ENCODE assay signal across 8 cellular contexts in genomic region chr5:71650940-71651339, GRCh38.
A peak's percentile ranks its signal among the peaks of the same experiment; 100 is the strongest.
DNase-seq lines count a peak whose midpoint lies in the region; ATAC-seq and TF ChIP-seq lines count a peak whose summit lies in the region.
"Not testable (repeated sequence)": the region's sequence is repeated elsewhere in the genome, so short reads cannot be mapped to it uniquely, and the experiment has no call there.

No MANE protein-coding gene starts in this region.

- not testable (repeated sequence) for H3K27me3 Mint-ChIP-seq in CD4-positive, CD25-positive, alpha-beta regulatory T cell; T-helper 17 cell; activated CD4-positive, alpha-beta T cell treated with anti-CD3 and anti-CD28 coated beads for 36 hours; activated T-cell treated with anti-CD3 and anti-CD28 coated beads, Interleukin-2, amount 50 U/mL, for 72 hours (ENCODE audit: low read depth); activated naive CD8-positive, alpha-beta T cell treated with anti-CD3 and anti-CD28 coated beads for 36 hours

- peaks cover 76% of the 10 kb centered on the region for H3K36me3 ChIP-seq in CD4-positive, CD25-positive, alpha-beta regulatory T cell (ENCODE audit: control insufficient read depth, insufficient read depth, low read length)

- intact Hi-C loops in activated CD4-positive, alpha-beta T cell treated with anti-CD3 and anti-CD28 coated beads for 36 hours (cut with DNase I, micrococcal nuclease) = loop anchor here (1.0 kb wide), 1 partner anchor 50 kb away; no protein-coding TSS in a partner anchor

- not testable (repeated sequence) for H3K4me3 Mint-ChIP-seq in CD4-positive, CD25-positive, alpha-beta regulatory T cell; T-helper 17 cell; activated CD4-positive, alpha-beta T cell treated with anti-CD3 and anti-CD28 coated beads for 36 hours; activated naive CD8-positive, alpha-beta T cell treated with anti-CD3 and anti-CD28 coated beads for 36 hours
- peak overlapping the region in 1 of 2 donors; percentile 26 for H3K4me3 Mint-ChIP-seq in activated T-cell treated with anti-CD3 and anti-CD28 coated beads, Interleukin-2, amount 50 U/mL, for 72 hours

- not testable (repeated sequence) for H3K9me3 ChIP-seq in CD4-positive, CD25-positive, alpha-beta regulatory T cell (ENCODE audit: control insufficient read depth in 2 of 2, low read length in 2 of 2); T-helper 17 cell (ENCODE audit: control insufficient read depth, low read length, poor library complexity, severe bottlenecking)

- not testable (repeated sequence) for H3K9me3 Mint-ChIP-seq in CD4-positive, CD25-positive, alpha-beta regulatory T cell; activated CD4-positive, alpha-beta T cell treated with anti-CD3 and anti-CD28 coated beads for 36 hours (ENCODE audit: low read depth); activated T-cell treated with anti-CD3 and anti-CD28 coated beads, Interleukin-2, amount 50 U/mL, for 72 hours; activated naive CD4-positive, alpha-beta T cell treated with anti-CD3 and anti-CD28 coated beads, Interleukin-2, amount 50 U/mL, for 72 hours; activated naive CD8-positive, alpha-beta T cell treated with anti-CD3 and anti-CD28 coated beads for 36 hours

- not testable (repeated sequence) for H3K4me3 ChIP-seq in CD4-positive, CD25-positive, alpha-beta regulatory T cell (ENCODE audit: low read depth, low read length)
- peak overlapping the region; percentile 42 for H3K4me3 ChIP-seq in LNCaP clone FGC (ENCODE audit: low read depth, low read length)

- CTCF ChIA-PET in activated CD4-positive, alpha-beta T cell treated with anti-CD3 and anti-CD28 coated beads for 36 hours (lab: Charles Lee) = not testable (repeated sequence)

- not testable (repeated sequence) for ATAC-seq in CD4-positive, CD25-positive, alpha-beta regulatory T cell (ENCODE audit: low read depth in 2 of 2); T-helper 17 cell; activated T-cell treated with anti-CD3 and anti-CD28 coated beads, Interleukin-2, amount 50 U/mL, for 72 hours (replicated peaks in 1 of 2)
- peak; percentile 64 for ATAC-seq in activated CD4-positive, alpha-beta T cell treated with anti-CD3 and anti-CD28 coated beads for 36 hours
- peak; percentile 20 to 76 for ATAC-seq in activated naive CD4-positive, alpha-beta T cell treated with anti-CD3 and anti-CD28 coated beads, Interleukin-2, amount 50 U/mL, for 72 hours

- TF ChIP-seq CTCF in 22Rv1 (IDR thresholded peaks at IDR 0.05); LNCaP clone FGC (IDR thresholded peaks at IDR 0.05; ENCODE audit: control insufficient read depth, extremely low read depth, insufficient read depth): not testable (repeated sequence)

- peaks cover 14 to 17% (median 15%) of the 10 kb centered on the region in 4 donors for H3K4me1 Mint-ChIP-seq in CD4-positive, CD25-positive, alpha-beta regulatory T cell
- H3K4me1 Mint-ChIP-seq in T-helper 17 cell = not testable (repeated sequence)
- H3K4me1 Mint-ChIP-seq in activated CD4-positive, alpha-beta T cell treated with anti-CD3 and anti-CD28 coated beads for 36 hours = peaks cover 16% of the 10 kb centered on the region
- peaks cover 15% of the 10 kb centered on the region for H3K4me1 Mint-ChIP-seq in activated T-cell treated with anti-CD3 and anti-CD28 coated beads, Interleukin-2, amount 50 U/mL, for 72 hours (ENCODE audit: low read depth)
- peaks cover 23% of the 10 kb centered on the region for H3K4me1 Mint-ChIP-seq in activated naive CD8-positive, alpha-beta T cell treated with anti-CD3 and anti-CD28 coated beads for 36 hours

- H3K36me3 Mint-ChIP-seq in CD4-positive, CD25-positive, alpha-beta regulatory T cell = peaks cover 63% of the 10 kb centered on the region
- H3K36me3 Mint-ChIP-seq in T-helper 17 cell (ENCODE audit: low read depth) = peaks cover 19% of the 10 kb centered on the region
- peaks cover 59% of the 10 kb centered on the region for H3K36me3 Mint-ChIP-seq in activated CD4-positive, alpha-beta T cell treated with anti-CD3 and anti-CD28 coated beads for 36 hours (ENCODE audit: low read depth)
- H3K36me3 Mint-ChIP-seq in activated T-cell treated with anti-CD3 and anti-CD28 coated beads, Interleukin-2, amount 50 U/mL, for 72 hours (ENCODE audit: insufficient read depth in 2 of 2) = peaks cover 9 to 30% of the 10 kb centered on the region in 2 donors
- H3K36me3 Mint-ChIP-seq in activated naive CD4-positive, alpha-beta T cell treated with anti-CD3 and anti-CD28 coated beads, Interleukin-2, amount 50 U/mL, for 72 hours = peaks cover 39 to 55% of the 10 kb centered on the region in 2 donors
- H3K36me3 Mint-ChIP-seq in activated naive CD8-positive, alpha-beta T cell treated with anti-CD3 and anti-CD28 coated beads for 36 hours = peaks cover 49% of the 10 kb centered on the region

- not testable (repeated sequence) for DNase-seq in CD4-positive, CD25-positive, alpha-beta regulatory T cell; LNCaP clone FGC (ENCODE audit: low read depth); T-helper 17 cell; activated CD4-positive, alpha-beta T cell treated with anti-CD3 and anti-CD28 coated beads for 36 hours; activated T-cell treated with anti-CD3 and anti-CD28 coated beads, Interleukin-2, amount 50 U/mL, for 72 hours; activated naive CD4-positive, alpha-beta T cell treated with anti-CD3 and anti-CD28 coated beads, Interleukin-2, amount 50 U/mL, for 72 hours (ENCODE audit: low spot score in 2 of 2); activated naive CD8-positive, alpha-beta T cell treated with anti-CD3 and anti-CD28 coated beads for 36 hours

- POLR2A ChIA-PET in activated CD4-positive, alpha-beta T cell treated with anti-CD3 and anti-CD28 coated beads for 36 hours (lab: Charles Lee) = interaction anchor here (1.0 kb wide), 1 partner anchor 49 kb away, joined by 3 read pairs; no protein-coding TSS in a partner anchor

- H3K27ac Mint-ChIP-seq in CD4-positive, CD25-positive, alpha-beta regulatory T cell = peak overlapping the region; percentile 21 to 88 (median 63)
- peak overlapping the region; percentile 9 for H3K27ac Mint-ChIP-seq in T-helper 17 cell
- H3K27ac Mint-ChIP-seq in activated CD4-positive, alpha-beta T cell treated with anti-CD3 and anti-CD28 coated beads for 36 hours = not testable (repeated sequence)
- peak overlapping the region; percentile 41 for H3K27ac Mint-ChIP-seq in activated T-cell treated with anti-CD3 and anti-CD28 coated beads, Interleukin-2, amount 50 U/mL, for 72 hours
- peak overlapping the region in 1 of 2 donors; percentile 61 for H3K27ac Mint-ChIP-seq in activated naive CD4-positive, alpha-beta T cell treated with anti-CD3 and anti-CD28 coated beads, Interleukin-2, amount 50 U/mL, for 72 hours
- H3K27ac Mint-ChIP-seq in activated naive CD8-positive, alpha-beta T cell treated with anti-CD3 and anti-CD28 coated beads for 36 hours = peak overlapping the region; percentile 34

- not testable (repeated sequence) for H3K27me3 ChIP-seq in CD4-positive, CD25-positive, alpha-beta regulatory T cell (ENCODE audit: control insufficient read depth, insufficient read depth, low read length)

- peak overlapping the region; percentile 100 for H3K27ac ChIP-seq in 22Rv1
- H3K27ac ChIP-seq in CD4-positive, CD25-positive, alpha-beta regulatory T cell (ENCODE audit: insufficient read depth, low read length, poor library complexity, severe bottlenecking) = not testable (repeated sequence)

- H3K4me1 ChIP-seq in CD4-positive, CD25-positive, alpha-beta regulatory T cell (ENCODE audit: control insufficient read depth, insufficient read depth, low read length, poor library complexity, severe bottlenecking) = not testable (repeated sequence)
